1 cellular context compared by ENCODE assay signal in the genomic region with DNA sequence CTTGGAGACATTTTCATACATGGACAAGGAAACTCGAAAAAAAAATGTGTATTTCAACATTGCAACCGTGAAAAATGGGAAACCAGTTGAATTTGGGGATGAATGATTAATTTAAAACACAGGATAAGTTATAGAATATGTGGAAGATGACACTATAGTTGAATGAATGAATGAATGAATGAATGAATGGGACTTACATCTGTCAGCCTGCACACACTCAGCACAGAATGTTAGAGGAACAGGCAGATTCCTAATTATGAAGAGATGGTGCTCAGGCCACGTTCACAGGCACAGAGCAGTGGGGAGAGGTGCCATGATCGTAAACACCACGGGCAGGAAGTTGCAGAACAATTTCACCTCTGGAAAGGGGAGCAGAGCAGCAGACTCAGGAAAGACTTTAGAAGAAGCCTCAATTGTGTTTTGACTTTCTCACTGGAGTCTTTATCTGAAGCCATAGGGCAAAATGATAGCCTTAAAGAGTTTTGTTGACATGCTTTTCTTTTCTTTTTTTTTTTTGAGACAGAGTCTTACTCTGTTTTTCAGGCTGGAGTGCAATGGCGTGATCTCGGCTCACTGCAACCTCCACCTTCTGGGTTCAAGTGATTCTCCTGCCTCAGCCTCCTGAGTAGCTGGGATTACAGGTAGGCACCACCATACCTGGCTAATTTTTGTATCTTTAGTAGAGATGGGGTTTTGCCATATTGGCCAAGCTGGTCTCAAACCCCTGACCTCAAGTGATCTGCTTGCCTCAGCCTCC.
TF ChIP-seq lines count a peak whose summit lies in the region.

No MANE protein-coding gene starts in this region.

TF ChIP-seq in HepG2, 621 proteins besides CTCF, POLR2A, EP300 and RAD21:
- TF ChIP-seq PHF5A (CRISPR knock-in tag; IDR thresholded peaks at IDR 0.05; ENCODE audit: low read depth, unreplicated experiment): no peak
- no peak for TF ChIP-seq ZNF589 (CRISPR knock-in tag; conservative IDR thresholded peaks at IDR 0.05)
- TF ChIP-seq MTF2 (CRISPR knock-in tag; IDR thresholded peaks at IDR 0.05; ENCODE audit: borderline replicate concordance): no peak
- TF ChIP-seq ETV5 (CRISPR knock-in tag; IDR thresholded peaks at IDR 0.05; ENCODE audit: borderline replicate concordance): peak; percentile 32; the same call in 1 of the 2 replicates
- TF ChIP-seq ADNP (CRISPR knock-in tag; IDR thresholded peaks at IDR 0.05): 0 out of 2 replicates have a peak, but pooled peaks have one; percentile 12
- TF ChIP-seq ZNF547 (CRISPR knock-in tag; IDR thresholded peaks at IDR 0.05): no peak
- peak; percentile 94 for TF ChIP-seq ZBTB38 (CRISPR knock-in tag; IDR thresholded peaks at IDR 0.05)
- TF ChIP-seq ZC3H13 (CRISPR knock-in tag; IDR thresholded peaks at IDR 0.05): no peak
- TF ChIP-seq SAP130 (CRISPR knock-in tag; IDR thresholded peaks at IDR 0.05; ENCODE audit: low read depth): no peak
- no peak for TF ChIP-seq ZNF33B (CRISPR knock-in tag; IDR thresholded peaks at IDR 0.05)
- peak; percentile 91 for TF ChIP-seq ZNF24 (IDR thresholded peaks at IDR 0.05)
- 0 out of 2 replicates have a peak, but pooled peaks have one; percentile 14 for TF ChIP-seq MYC (CRISPR knock-in tag; IDR thresholded peaks at IDR 0.05; ENCODE audit: borderline replicate concordance)
- TF ChIP-seq ZNF317 (CRISPR knock-in tag; IDR thresholded peaks at IDR 0.05): 0 out of 2 replicates have a peak, but pooled peaks have one; percentile 20
- no peak for TF ChIP-seq ZNF354B (CRISPR knock-in tag; IDR thresholded peaks at IDR 0.05)
- TF ChIP-seq GLI4 (CRISPR knock-in tag; IDR thresholded peaks at IDR 0.05; ENCODE audit: borderline replicate concordance): no peak
- TF ChIP-seq, protein P1, sequence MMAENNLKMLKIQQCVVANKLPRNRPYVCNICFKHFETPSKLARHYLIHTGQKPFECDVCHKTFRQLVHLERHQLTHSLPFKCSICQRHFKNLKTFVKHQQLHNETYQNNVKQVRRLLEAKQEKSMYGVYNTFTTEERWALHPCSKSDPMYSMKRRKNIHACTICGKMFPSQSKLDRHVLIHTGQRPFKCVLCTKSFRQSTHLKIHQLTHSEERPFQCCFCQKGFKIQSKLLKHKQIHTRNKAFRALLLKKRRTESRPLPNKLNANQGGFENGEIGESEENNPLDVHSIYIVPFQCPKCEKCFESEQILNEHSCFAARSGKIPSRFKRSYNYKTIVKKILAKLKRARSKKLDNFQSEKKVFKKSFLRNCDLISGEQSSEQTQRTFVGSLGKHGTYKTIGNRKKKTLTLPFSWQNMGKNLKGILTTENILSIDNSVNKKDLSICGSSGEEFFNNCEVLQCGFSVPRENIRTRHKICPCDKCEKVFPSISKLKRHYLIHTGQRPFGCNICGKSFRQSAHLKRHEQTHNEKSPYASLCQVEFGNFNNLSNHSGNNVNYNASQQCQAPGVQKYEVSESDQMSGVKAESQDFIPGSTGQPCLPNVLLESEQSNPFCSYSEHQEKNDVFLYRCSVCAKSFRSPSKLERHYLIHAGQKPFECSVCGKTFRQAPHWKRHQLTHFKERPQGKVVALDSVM (CRISPR knock-in tag; IDR thresholded peaks at IDR 0.05): peak; percentile 35; the same call in 1 of the 2 replicates
- 0 out of 2 replicates have a peak, but pooled peaks have one; percentile 36 for TF ChIP-seq FOXA3 (CRISPR knock-in tag; IDR thresholded peaks at IDR 0.05)
- TF ChIP-seq, protein P2, sequence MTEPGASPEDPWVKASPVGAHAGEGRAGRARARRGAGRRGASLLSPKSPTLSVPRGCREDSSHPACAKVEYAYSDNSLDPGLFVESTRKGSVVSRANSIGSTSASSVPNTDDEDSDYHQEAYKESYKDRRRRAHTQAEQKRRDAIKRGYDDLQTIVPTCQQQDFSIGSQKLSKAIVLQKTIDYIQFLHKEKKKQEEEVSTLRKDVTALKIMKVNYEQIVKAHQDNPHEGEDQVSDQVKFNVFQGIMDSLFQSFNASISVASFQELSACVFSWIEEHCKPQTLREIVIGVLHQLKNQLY (CRISPR knock-in tag; IDR thresholded peaks at IDR 0.05): no peak
- TF ChIP-seq ZNF746 (CRISPR knock-in tag; IDR thresholded peaks at IDR 0.05): no peak
- no peak for TF ChIP-seq ZNF510 (CRISPR knock-in tag; IDR thresholded peaks at IDR 0.05; ENCODE audit: low read depth)
- TF ChIP-seq MED1 (CRISPR knock-in tag; IDR thresholded peaks at IDR 0.05): peak; percentile 61
- no peak for TF ChIP-seq ZNF446 (CRISPR knock-in tag; IDR thresholded peaks at IDR 0.05)
- TF ChIP-seq SALL1 (CRISPR knock-in tag; IDR thresholded peaks at IDR 0.05): 0 out of 2 replicates have a peak, but pooled peaks have one; percentile 19
- TF ChIP-seq, protein P3, sequence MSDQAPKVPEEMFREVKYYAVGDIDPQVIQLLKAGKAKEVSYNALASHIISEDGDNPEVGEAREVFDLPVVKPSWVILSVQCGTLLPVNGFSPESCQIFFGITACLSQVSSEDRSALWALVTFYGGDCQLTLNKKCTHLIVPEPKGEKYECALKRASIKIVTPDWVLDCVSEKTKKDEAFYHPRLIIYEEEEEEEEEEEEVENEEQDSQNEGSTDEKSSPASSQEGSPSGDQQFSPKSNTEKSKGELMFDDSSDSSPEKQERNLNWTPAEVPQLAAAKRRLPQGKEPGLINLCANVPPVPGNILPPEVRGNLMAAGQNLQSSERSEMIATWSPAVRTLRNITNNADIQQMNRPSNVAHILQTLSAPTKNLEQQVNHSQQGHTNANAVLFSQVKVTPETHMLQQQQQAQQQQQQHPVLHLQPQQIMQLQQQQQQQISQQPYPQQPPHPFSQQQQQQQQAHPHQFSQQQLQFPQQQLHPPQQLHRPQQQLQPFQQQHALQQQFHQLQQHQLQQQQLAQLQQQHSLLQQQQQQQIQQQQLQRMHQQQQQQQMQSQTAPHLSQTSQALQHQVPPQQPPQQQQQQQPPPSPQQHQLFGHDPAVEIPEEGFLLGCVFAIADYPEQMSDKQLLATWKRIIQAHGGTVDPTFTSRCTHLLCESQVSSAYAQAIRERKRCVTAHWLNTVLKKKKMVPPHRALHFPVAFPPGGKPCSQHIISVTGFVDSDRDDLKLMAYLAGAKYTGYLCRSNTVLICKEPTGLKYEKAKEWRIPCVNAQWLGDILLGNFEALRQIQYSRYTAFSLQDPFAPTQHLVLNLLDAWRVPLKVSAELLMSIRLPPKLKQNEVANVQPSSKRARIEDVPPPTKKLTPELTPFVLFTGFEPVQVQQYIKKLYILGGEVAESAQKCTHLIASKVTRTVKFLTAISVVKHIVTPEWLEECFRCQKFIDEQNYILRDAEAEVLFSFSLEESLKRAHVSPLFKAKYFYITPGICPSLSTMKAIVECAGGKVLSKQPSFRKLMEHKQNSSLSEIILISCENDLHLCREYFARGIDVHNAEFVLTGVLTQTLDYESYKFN (CRISPR knock-in tag; conservative IDR thresholded peaks at IDR 0.05): 0 out of 2 replicates have a peak, but pooled peaks have one; percentile 28
- peak; percentile 76 for TF ChIP-seq ZNF501 (CRISPR knock-in tag; IDR thresholded peaks at IDR 0.05)
- TF ChIP-seq IRF2 (CRISPR knock-in tag; IDR thresholded peaks at IDR 0.05): peak; percentile 27; the same call in 1 of the 2 replicates
- peak; percentile 61 for TF ChIP-seq ELF3 (CRISPR knock-in tag; IDR thresholded peaks at IDR 0.05)
- no peak for TF ChIP-seq ZNF883 (CRISPR knock-in tag; IDR thresholded peaks at IDR 0.05; ENCODE audit: not compliant biosample characterization)
- TF ChIP-seq ZNF678 (CRISPR knock-in tag; IDR thresholded peaks at IDR 0.05): no peak
- no peak for TF ChIP-seq RFXANK (CRISPR knock-in tag; IDR thresholded peaks at IDR 0.05)
- no peak for TF ChIP-seq ETV6 (CRISPR knock-in tag; conservative IDR thresholded peaks at IDR 0.05)
- TF ChIP-seq ATRX (CRISPR knock-in tag; IDR thresholded peaks at IDR 0.05; ENCODE audit: borderline replicate concordance): no peak
- no peak for TF ChIP-seq ZNF251 (CRISPR knock-in tag; IDR thresholded peaks at IDR 0.05)
- TF ChIP-seq SMAD3 (CRISPR knock-in tag; IDR thresholded peaks at IDR 0.05): no peak
- TF ChIP-seq ZFYVE20 (CRISPR knock-in tag; IDR thresholded peaks at IDR 0.05; ENCODE audit: borderline replicate concordance, low read depth): no peak
TF ChIP-seq in HepG2: peak in this region for 14.
